ENCODE assay signal across 21 cellular contexts in genomic region chr4:2472187-2472586, GRCh38. TPM values are rescaled to one million over a fixed set of nuclear protein-coding genes. Genes with fewer than 3 reads are reported as not detected.
DNase-seq lines count a peak whose midpoint lies in the region; ATAC-seq, FAIRE-seq and TF ChIP-seq lines count a peak whose summit lies in the region.
"Had no signal": no experiment of that assay in that cellular context is flagged by ENCODE, and none has a peak within 500 bp of the region (broad histone marks: within the 10 kb centered on the region; RNA-seq: fewer than 3 reads in every experiment).

No MANE protein-coding gene starts in this region.

- no peaks in the 10 kb centered on the region for H3K9me3 Mint-ChIP-seq in immature natural killer cell
- H3K9me3 Mint-ChIP-seq: activated CD4-positive, alpha-beta T cell treated with anti-CD3 and anti-CD28 coated beads, Interleukin-2, amount 10 ng/mL, durations not matched to agents 7 days and 5 days; T-helper 1 cell treated with Interleukin-12 subunit alpha and Interleukin-12 subunit beta and Interleukin-4 antibody, amounts not matched to agents 30 μg/mL and 1 μg/mL, for 36 hours had no signal

- ATAC-seq in GM12878 (no peak), GM21723 (IDR thresholded peaks at IDR 0.05; ENCODE audit: unreplicated experiment) (no peak), HG03460 (IDR thresholded peaks at IDR 0.05; ENCODE audit: unreplicated experiment) (no peak)

- H3F3A ChIP-seq in GM23248 (ENCODE audit: insufficient read depth), result peaks cover 26% of the 10 kb centered on the region

- H3K4me1 ChIP-seq in GM23248 (ENCODE audit: insufficient read depth) (peaks cover 17% of the 10 kb centered on the region; the same call in 1 of the 2 replicates), GM12878 (ENCODE audit: control insufficient read depth, insufficient read depth, low read length) (peaks cover 9% of the 10 kb centered on the region)

- 78 to 79% methylated on average over 4 of the region's 4 CpGs for WGBS in GM23248 (ENCODE audit: low coverage in 1 of 2, low lambda C conversion rate in 2 of 2, missing lambda C conversion rate in 2 of 2), 2 experiments
- WGBS in GM12878 (ENCODE audit: insufficient coverage, insufficient replicate concordance, low lambda C conversion rate, missing lambda C conversion rate), result 100% methylated on average over 3 of the region's 4 CpGs

- RAD21 ChIA-PET in GM12878 (lab: Charles Lee; ENCODE audit: unreplicated experiment), result interaction anchor here (1.1 to 4.9 kb wide), 3 partner anchors 9 to 65 kb away, joined by 3 to 47 read pairs (median 3); no protein-coding TSS in a partner anchor

- peaks cover 18 to 28% (median 19%) of the 10 kb centered on the region in 3 donors for H3K27me3 Mint-ChIP-seq in immature natural killer cell (ENCODE audit: low read depth in 3 of 3)
- H3K27me3 Mint-ChIP-seq: activated CD4-positive, alpha-beta T cell treated with anti-CD3 and anti-CD28 coated beads, Interleukin-2, amount 10 ng/mL, durations not matched to agents 7 days and 5 days had no signal

- no peaks in the 10 kb centered on the region for H3K9me2 ChIP-seq in GM23248 (ENCODE audit: insufficient read depth)

- peaks cover 66 to 84% of the 10 kb centered on the region in 2 donors for H3K4me1 Mint-ChIP-seq in immature natural killer cell

- H3K27ac ChIP-seq in GM23248, result peak overlapping the region; percentile 52
- no peak overlapping the region for H3K27ac ChIP-seq in GM12878 (ENCODE audit: control insufficient read depth, insufficient read depth)
- H3K27ac ChIP-seq: PC-9 had no signal

- no peak for TF ChIP-seq POLR2A in GM12878 (IDR thresholded peaks at IDR 0.05; ENCODE audit: low read depth, low read length)

- POLR2A ChIA-PET in GM12878 (lab: Charles Lee), result interaction anchor here (0.6 to 6.7 kb wide), 6 partner anchors 12 to 256 kb away, joined by 3 to 80 read pairs (median 4); no protein-coding TSS in a partner anchor

- intact Hi-C loops in GM12878 (cut with micrococcal nuclease; ENCODE audit: unreplicated experiment), result no loop called here

- H3K4me2 ChIP-seq in GM23248 (ENCODE audit: unreplicated experiment) (no peak overlapping the region), GM12878 (ENCODE audit: control insufficient read depth, insufficient read depth) (0 out of 2 replicates have a peak overlapping the region, but pooled peaks have one; percentile 2)

- H2AFZ ChIP-seq in GM23248 (no peak overlapping the region), GM12878 (ENCODE audit: control insufficient read depth, low read depth, low read length) (no peak overlapping the region)
- H2AFZ ChIP-seq: PC-9 had no signal

- FAIRE-seq in GM12878 (lab: Jason Lieb, UNC), result no peak
- FAIRE-seq: frontal cortex, islet of Langerhans had no signal

- peak overlapping the region; percentile 97 to 98 (median 98) for H3K27ac Mint-ChIP-seq in immature natural killer cell
- H3K27ac Mint-ChIP-seq: activated CD4-positive, alpha-beta T cell treated with anti-CD3 and anti-CD28 coated beads, Interleukin-2, amount 10 ng/mL, durations not matched to agents 7 days and 5 days had no signal

- H3K79me2 ChIP-seq in GM23248 (ENCODE audit: insufficient read depth), result peaks cover 95% of the 10 kb centered on the region
- peaks cover 91% of the 10 kb centered on the region for H3K79me2 ChIP-seq in GM12878 (ENCODE audit: control insufficient read depth, insufficient read depth, low read length)

- H3K27me3 ChIP-seq in GM23248 (replicated peaks; ENCODE audit: insufficient read depth) (no peaks in the 10 kb centered on the region), GM12878 (replicated peaks in 1 of 2; ENCODE audit: control insufficient read depth in 2 of 2, insufficient read depth in 2 of 2, low read length in 1 of 2) (no peaks in the 10 kb centered on the region)

- SMC1A ChIA-PET in GM12878 (lab: Charles Lee; ENCODE audit: uncharacterized antibody, unreplicated experiment), result interaction anchor here (0.8 to 10.3 kb wide), 4 partner anchors 10 to 71 kb away, joined by 3 to 113 read pairs (median 3); no protein-coding TSS in a partner anchor

- TF ChIP-seq RAD21 in GM12878 (IDR thresholded peaks at IDR 0.05; ENCODE audit: insufficient read depth, low read depth, low read length), result no peak

- TF ChIP-seq CTCF in GM12878 (IDR thresholded peaks at IDR 0.05 in 2 of 3, conservative IDR thresholded peaks at IDR 0.05 in 1 of 3; ENCODE audit: control insufficient read depth in 2 of 3, extremely low read depth in 1 of 3, insufficient read depth in 1 of 3, low read depth in 3 of 3, low read length in 3 of 3), result no peak

- no peak overlapping the region for H3K4me3 ChIP-seq in GM23248
- H3K4me3 ChIP-seq in GM12878, result peak overlapping the region; percentile 91; the same call in 1 of the 2 replicates
- H3K4me3 ChIP-seq: PC-9 had no signal

- peaks cover 4 to 12% (median 11%) of the 10 kb centered on the region in 3 donors for H3K36me3 Mint-ChIP-seq in immature natural killer cell

- CTCF ChIA-PET in GM12878 (lab: Yijun Ruan, JAX), result interaction anchor here (1.0 to 2.3 kb wide), 3 partner anchors 9 to 13 kb away, joined by 3 to 11 read pairs (median 3); no protein-coding TSS in a partner anchor

- peak overlapping the region in 3 of 5 donors; percentile 10 to 96 (median 15) for H3K4me3 Mint-ChIP-seq in immature natural killer cell

- no peak for TF ChIP-seq EP300 in GM12878 (IDR thresholded peaks at IDR 0.05; ENCODE audit: borderline replicate concordance in 1 of 2, control insufficient read depth in 1 of 2, low read depth in 2 of 2, low read length in 2 of 2)

- H4K20me1 ChIP-seq in GM23248 (ENCODE audit: insufficient read depth) (peaks cover 13% of the 10 kb centered on the region; the same call in 1 of the 2 replicates), GM12878 (ENCODE audit: control insufficient read depth, insufficient read depth) (peaks cover 4% of the 10 kb centered on the region; the same call in 1 of the 2 replicates)

- peak; percentile 20 for DNase-seq in AG08396 (ENCODE audit: low spot score)
- DNase-seq in GM23248, result peak; percentile 79
- DNase-seq in GM12878 (ENCODE audit: low read depth, low spot score), result no peak
- DNase-seq in immature natural killer cell, result no peak
- no peak for DNase-seq in iPS-NIHi11 (ENCODE audit: low spot score)
- no peak for DNase-seq in NCI-H2171 (lab: John Stamatoyannopoulos, UW)
- DNase-seq: activated CD4-positive, alpha-beta T cell treated with anti-CD3 and anti-CD28 coated beads, Interleukin-2, amount 10 ng/mL, durations not matched to agents 7 days and 5 days; GDM1; H7; MV-4-11; NCI-H345; PC-9; stimulated activated CD4-positive, alpha-beta T cell treated with anti-CD3 and anti-CD28 coated beads, Interleukin-4, amount 100 ng/mL, for 24 hours; stimulated activated naive CD4-positive, alpha-beta T cell treated with Interleukin-2 at 50 U/mL for 16 hours had no signal

- H3K9ac ChIP-seq in GM23248 (no peak overlapping the region), GM12878 (ENCODE audit: control insufficient read depth, insufficient read depth, low read length) (no peak overlapping the region)

- BruUV-seq in GM12878 (replicated peaks; lab: Mats Ljungman, UMichigan), result no TSS peak

- in situ Hi-C loops in GM23248 (cut with MboI), result no loop called here
- in situ Hi-C loops in GM12878 (cut with MboI), result no loop called here

- H3K9me3 ChIP-seq in GM23248 (ENCODE audit: low read depth) (no peaks in the 10 kb centered on the region), GM12878 (replicated peaks; ENCODE audit: control insufficient read depth, insufficient read depth, low read length) (no peaks in the 10 kb centered on the region; the same call in 2 of the 3 replicates)

- H3K36me3 ChIP-seq in GM23248 (ENCODE audit: low read depth), result peaks cover 11% of the 10 kb centered on the region
- H3K36me3 ChIP-seq in GM12878 (ENCODE audit: control insufficient read depth in 2 of 2, insufficient read depth in 2 of 2, low read length in 1 of 2), result peaks cover 1 to 10% of the 10 kb centered on the region in 2 experiments; a peak in 3 of 4 replicates

RNA-seq across cellular contexts. Expression of gene RNF4, which starts 3.3 kb away (rescaled TPM):
- 66.5 and 67.5 TPM in 2 replicates for total RNA-seq in GM23248 (2014; rRNA removed; shearing (Covaris generic))
- polyA plus RNA-seq in GM23248 (2016; fragmentation: Nextera tagmentation; extraction: Ambion mirVana), result 63.1 and 67.8 TPM in 2 replicates
- 173 and 195 TPM in 2 replicates for total RNA-seq in GM12878 (2013; cell fraction: nucleolus; rRNA removed)
- total RNA-seq in GM12878 (2014; rRNA removed), result 64.3 and 66.3 TPM in 2 replicates
- total RNA-seq in GM12878 (2014; rRNA removed; fragmentation: Illumina TruSeq; extraction: Trizol), result 65.0 and 68.2 TPM in 2 replicates
- total RNA-seq in GM12878 (2021), result 81.2 and 82.0 TPM in 2 replicates
- polyA plus RNA-seq in GM12878 (2011; ENCODE audit: low read depth), result 41.0 TPM
- polyA plus RNA-seq in GM12878 (2011; rRNA removed), result 108 and 145 TPM in 2 replicates
- 114 and 133 TPM in 2 replicates for polyA plus RNA-seq in GM12878 (2011; cell fraction: cytosol; rRNA removed)
- 80.2 and 87.1 TPM in 2 replicates for polyA plus RNA-seq in GM12878 (2011; cell fraction: nucleus; rRNA removed)
- 58.2 and 59.6 TPM in 2 replicates for polyA plus RNA-seq in GM12878 (2012)
- polyA plus RNA-seq in GM12878 (2014; fragmentation: Illumina TruSeq; extraction: Trizol), result 85.4 and 87.7 TPM in 2 replicates
- polyA plus RNA-seq in GM12878 (2014; fragmentation: Nextera tagmentation; extraction: Ambion mirVana), result 10 to 100 TPM; 34.9 to 53.2 TPM
- 69.8 and 70.9 TPM in 2 replicates for polyA plus RNA-seq in GM12878 (2014; rRNA removed)
- polyA plus RNA-seq in GM12878 (2016; fragmentation: Nextera tagmentation; extraction: Ambion mirVana), result 10 to 100 TPM; 81.4 to 87.5 TPM
- 120 and 122 TPM in 2 replicates for polyA minus RNA-seq in GM12878 (2011; rRNA and poly(A)+ RNA removed)
- 52.4 and 63.9 TPM in 2 replicates for polyA minus RNA-seq in GM12878 (2011; cell fraction: cytosol; rRNA and poly(A)+ RNA removed)
- 64.7 and 74.7 TPM in 2 replicates for polyA minus RNA-seq in GM12878 (2011; cell fraction: nucleus; rRNA and poly(A)+ RNA removed)
- 100 to 1,000 TPM in 1 of 3 donors, 10 to 100 TPM in 2; 48.0 to 116 (median 48.2) TPM for polyA plus RNA-seq in immature natural killer cell

RNA-seq across cellular contexts. Expression of gene CFAP99, which starts 53.4 kb away (rescaled TPM):
- total RNA-seq in GM23248 (2014; rRNA removed; shearing (Covaris generic)), result not detected in 2 replicates
- polyA plus RNA-seq in GM23248 (2016; fragmentation: Nextera tagmentation; extraction: Ambion mirVana) (not detected in 2 replicates), GM12878 (2011; rRNA removed) (not detected in 2 replicates), GM12878 (2014; fragmentation: Illumina TruSeq; extraction: Trizol) (not detected in 2 replicates), GM12878 (2014; fragmentation: Nextera tagmentation; extraction: Ambion mirVana) (not detected), GM12878 (2014; rRNA removed) (not detected in 2 replicates), GM12878 (2016; fragmentation: Nextera tagmentation; extraction: Ambion mirVana) (not detected), immature natural killer cell (not detected)
- not detected in 2 replicates for total RNA-seq in GM12878 (2013; cell fraction: nucleolus; rRNA removed)
- total RNA-seq in GM12878 (2014; rRNA removed) (not detected in 2 replicates), GM12878 (2014; rRNA removed; fragmentation: Illumina TruSeq; extraction: Trizol) (not detected in 2 replicates), GM12878 (2021) (not detected in 2 replicates)
- polyA plus RNA-seq in GM12878 (2011; ENCODE audit: low read depth), result not detected
- 0.15 TPM in 1 of 2 replicates, not detected in the other for polyA plus RNA-seq in GM12878 (2011; cell fraction: cytosol; rRNA removed)
- polyA plus RNA-seq in GM12878 (2011; cell fraction: nucleus; rRNA removed), result not detected in 2 replicates
- not detected in 2 replicates for polyA plus RNA-seq in GM12878 (2012)
- polyA minus RNA-seq in GM12878 (2011; rRNA and poly(A)+ RNA removed), result not detected in 2 replicates
- not detected in 2 replicates for polyA minus RNA-seq in GM12878 (2011; cell fraction: cytosol; rRNA and poly(A)+ RNA removed)
- polyA minus RNA-seq in GM12878 (2011; cell fraction: nucleus; rRNA and poly(A)+ RNA removed), result not detected in 2 replicates
- total RNA-seq: activated CD4-positive, alpha-beta T cell treated with anti-CD3 and anti-CD28 coated beads, Interleukin-2, amount 10 ng/mL, durations not matched to agents 7 days and 5 days; frontal cortex; H7; HT-29 had no signal
- polyA plus RNA-seq: BJ had no signal

RNA-seq across cellular contexts. Expression of gene ZFYVE28, which starts 53.7 kb away (rescaled TPM):
- 8.9 and 9.6 TPM in 2 replicates for total RNA-seq in GM23248 (2014; rRNA removed; shearing (Covaris generic))
- polyA plus RNA-seq in GM23248 (2016; fragmentation: Nextera tagmentation; extraction: Ambion mirVana) (4.6 and 4.8 TPM in 2 replicates), GM12878 (2011; rRNA removed) (1.4 and 1.9 TPM in 2 replicates), GM12878 (2014; fragmentation: Illumina TruSeq; extraction: Trizol) (0.14 and 0.24 TPM in 2 replicates), GM12878 (2014; fragmentation: Nextera tagmentation; extraction: Ambion mirVana) (under 1 TPM in 1 of 2 experiments, not detected in 1; 0.20 TPM), GM12878 (2014; rRNA removed) (0.19 and 0.32 TPM in 2 replicates), GM12878 (2016; fragmentation: Nextera tagmentation; extraction: Ambion mirVana) (under 1 TPM; 0.06 to 0.13 TPM), immature natural killer cell (10 to 100 TPM; 11.9 to 17.5 (median 14.4) TPM)
- 12.1 and 14.2 TPM in 2 replicates for total RNA-seq in GM12878 (2013; cell fraction: nucleolus; rRNA removed)
- total RNA-seq in GM12878 (2014; rRNA removed) (0.11 TPM in 2 replicates), GM12878 (2014; rRNA removed; fragmentation: Illumina TruSeq; extraction: Trizol) (0.05 and 0.22 TPM in 2 replicates), GM12878 (2021) (0.48 and 0.95 TPM in 2 replicates)
- polyA plus RNA-seq in GM12878 (2011; ENCODE audit: low read depth), result 0.25 TPM
- polyA plus RNA-seq in GM12878 (2011; cell fraction: cytosol; rRNA removed), result 1.8 and 1.9 TPM in 2 replicates
- polyA plus RNA-seq in GM12878 (2011; cell fraction: nucleus; rRNA removed), result 12.8 and 12.9 TPM in 2 replicates
- 0.41 and 0.66 TPM in 2 replicates for polyA plus RNA-seq in GM12878 (2012)
- polyA minus RNA-seq in GM12878 (2011; rRNA and poly(A)+ RNA removed), result 3.0 and 3.9 TPM in 2 replicates
- 0.53 and 1.9 TPM in 2 replicates for polyA minus RNA-seq in GM12878 (2011; cell fraction: cytosol; rRNA and poly(A)+ RNA removed)
- 2.5 and 5.4 TPM in 2 replicates for polyA minus RNA-seq in GM12878 (2011; cell fraction: nucleus; rRNA and poly(A)+ RNA removed)

Comparison
In these comparisons a context has a peak if more than half of its experiments do, and no peak if none do; other contexts are left out.
1. DNase-seq: peak in AG08396 (single experiment) and GM23248 (single experiment); none in GM12878 (single experiment), immature natural killer cell (0 of 3), iPS-NIHi11 (single experiment) and NCI-H2171 (single experiment).